ENCODE assay signal across 1 cellular context in the genomic region with DNA sequence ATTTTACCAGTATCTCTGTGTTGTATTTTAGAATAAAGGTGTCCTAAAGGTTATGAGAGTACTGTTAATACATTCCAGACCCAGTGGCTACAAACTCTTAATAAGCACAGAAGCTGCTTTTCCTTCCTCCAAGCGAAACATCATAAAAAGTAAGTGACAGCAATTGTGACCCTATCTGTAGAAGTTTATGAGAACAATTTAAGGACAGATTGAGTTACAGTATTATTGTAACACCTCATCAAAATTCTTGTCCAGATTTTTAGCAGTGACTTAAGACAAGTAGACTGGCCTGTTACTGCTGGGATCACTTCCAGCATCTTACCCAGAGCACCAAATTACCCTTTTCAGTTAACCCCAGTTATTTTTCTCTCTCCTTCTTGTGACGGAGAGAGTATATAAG.
TF ChIP-seq lines count a peak whose summit lies in the region.

No MANE protein-coding gene starts in this region.

TF ChIP-seq in H1, 55 proteins besides CTCF, POLR2A, EP300 and RAD21 (continued from another document):
- TF ChIP-seq BCL11A (IDR thresholded peaks at IDR 0.05; ENCODE audit: low read depth in 2 of 2, low read length in 2 of 2) (no peak), POLR2AphosphoS5 (IDR thresholded peaks at IDR 0.05; ENCODE audit: low read depth, low read length) (no peak), CBX8 (IDR thresholded peaks at IDR 0.05; ENCODE audit: borderline replicate concordance, low read depth, low read length) (no peak), SIN3A (conservative IDR thresholded peaks at IDR 0.05 in 1 of 2, IDR thresholded peaks at IDR 0.05 in 1 of 2; ENCODE audit: low read depth in 1 of 2, low read length in 2 of 2) (no peak), EZH2 (IDR thresholded peaks at IDR 0.05; ENCODE audit: low read depth, low read length, severe bottlenecking) (no peak), TCF12 (IDR thresholded peaks at IDR 0.05; ENCODE audit: low read depth, low read length) (no peak), NRF1 (IDR thresholded peaks at IDR 0.05; ENCODE audit: low read depth, low read length) (no peak), TAF1 (IDR thresholded peaks at IDR 0.05; ENCODE audit: low read depth, low read length) (no peak), MAFK (IDR thresholded peaks at IDR 0.05; ENCODE audit: low read depth, low read length) (no peak), SIX5 (IDR thresholded peaks at IDR 0.05; ENCODE audit: low read depth, low read length) (no peak), TBP (IDR thresholded peaks at IDR 0.05; ENCODE audit: low read depth, low read length) (no peak)
- TF ChIP-seq, protein P1, sequence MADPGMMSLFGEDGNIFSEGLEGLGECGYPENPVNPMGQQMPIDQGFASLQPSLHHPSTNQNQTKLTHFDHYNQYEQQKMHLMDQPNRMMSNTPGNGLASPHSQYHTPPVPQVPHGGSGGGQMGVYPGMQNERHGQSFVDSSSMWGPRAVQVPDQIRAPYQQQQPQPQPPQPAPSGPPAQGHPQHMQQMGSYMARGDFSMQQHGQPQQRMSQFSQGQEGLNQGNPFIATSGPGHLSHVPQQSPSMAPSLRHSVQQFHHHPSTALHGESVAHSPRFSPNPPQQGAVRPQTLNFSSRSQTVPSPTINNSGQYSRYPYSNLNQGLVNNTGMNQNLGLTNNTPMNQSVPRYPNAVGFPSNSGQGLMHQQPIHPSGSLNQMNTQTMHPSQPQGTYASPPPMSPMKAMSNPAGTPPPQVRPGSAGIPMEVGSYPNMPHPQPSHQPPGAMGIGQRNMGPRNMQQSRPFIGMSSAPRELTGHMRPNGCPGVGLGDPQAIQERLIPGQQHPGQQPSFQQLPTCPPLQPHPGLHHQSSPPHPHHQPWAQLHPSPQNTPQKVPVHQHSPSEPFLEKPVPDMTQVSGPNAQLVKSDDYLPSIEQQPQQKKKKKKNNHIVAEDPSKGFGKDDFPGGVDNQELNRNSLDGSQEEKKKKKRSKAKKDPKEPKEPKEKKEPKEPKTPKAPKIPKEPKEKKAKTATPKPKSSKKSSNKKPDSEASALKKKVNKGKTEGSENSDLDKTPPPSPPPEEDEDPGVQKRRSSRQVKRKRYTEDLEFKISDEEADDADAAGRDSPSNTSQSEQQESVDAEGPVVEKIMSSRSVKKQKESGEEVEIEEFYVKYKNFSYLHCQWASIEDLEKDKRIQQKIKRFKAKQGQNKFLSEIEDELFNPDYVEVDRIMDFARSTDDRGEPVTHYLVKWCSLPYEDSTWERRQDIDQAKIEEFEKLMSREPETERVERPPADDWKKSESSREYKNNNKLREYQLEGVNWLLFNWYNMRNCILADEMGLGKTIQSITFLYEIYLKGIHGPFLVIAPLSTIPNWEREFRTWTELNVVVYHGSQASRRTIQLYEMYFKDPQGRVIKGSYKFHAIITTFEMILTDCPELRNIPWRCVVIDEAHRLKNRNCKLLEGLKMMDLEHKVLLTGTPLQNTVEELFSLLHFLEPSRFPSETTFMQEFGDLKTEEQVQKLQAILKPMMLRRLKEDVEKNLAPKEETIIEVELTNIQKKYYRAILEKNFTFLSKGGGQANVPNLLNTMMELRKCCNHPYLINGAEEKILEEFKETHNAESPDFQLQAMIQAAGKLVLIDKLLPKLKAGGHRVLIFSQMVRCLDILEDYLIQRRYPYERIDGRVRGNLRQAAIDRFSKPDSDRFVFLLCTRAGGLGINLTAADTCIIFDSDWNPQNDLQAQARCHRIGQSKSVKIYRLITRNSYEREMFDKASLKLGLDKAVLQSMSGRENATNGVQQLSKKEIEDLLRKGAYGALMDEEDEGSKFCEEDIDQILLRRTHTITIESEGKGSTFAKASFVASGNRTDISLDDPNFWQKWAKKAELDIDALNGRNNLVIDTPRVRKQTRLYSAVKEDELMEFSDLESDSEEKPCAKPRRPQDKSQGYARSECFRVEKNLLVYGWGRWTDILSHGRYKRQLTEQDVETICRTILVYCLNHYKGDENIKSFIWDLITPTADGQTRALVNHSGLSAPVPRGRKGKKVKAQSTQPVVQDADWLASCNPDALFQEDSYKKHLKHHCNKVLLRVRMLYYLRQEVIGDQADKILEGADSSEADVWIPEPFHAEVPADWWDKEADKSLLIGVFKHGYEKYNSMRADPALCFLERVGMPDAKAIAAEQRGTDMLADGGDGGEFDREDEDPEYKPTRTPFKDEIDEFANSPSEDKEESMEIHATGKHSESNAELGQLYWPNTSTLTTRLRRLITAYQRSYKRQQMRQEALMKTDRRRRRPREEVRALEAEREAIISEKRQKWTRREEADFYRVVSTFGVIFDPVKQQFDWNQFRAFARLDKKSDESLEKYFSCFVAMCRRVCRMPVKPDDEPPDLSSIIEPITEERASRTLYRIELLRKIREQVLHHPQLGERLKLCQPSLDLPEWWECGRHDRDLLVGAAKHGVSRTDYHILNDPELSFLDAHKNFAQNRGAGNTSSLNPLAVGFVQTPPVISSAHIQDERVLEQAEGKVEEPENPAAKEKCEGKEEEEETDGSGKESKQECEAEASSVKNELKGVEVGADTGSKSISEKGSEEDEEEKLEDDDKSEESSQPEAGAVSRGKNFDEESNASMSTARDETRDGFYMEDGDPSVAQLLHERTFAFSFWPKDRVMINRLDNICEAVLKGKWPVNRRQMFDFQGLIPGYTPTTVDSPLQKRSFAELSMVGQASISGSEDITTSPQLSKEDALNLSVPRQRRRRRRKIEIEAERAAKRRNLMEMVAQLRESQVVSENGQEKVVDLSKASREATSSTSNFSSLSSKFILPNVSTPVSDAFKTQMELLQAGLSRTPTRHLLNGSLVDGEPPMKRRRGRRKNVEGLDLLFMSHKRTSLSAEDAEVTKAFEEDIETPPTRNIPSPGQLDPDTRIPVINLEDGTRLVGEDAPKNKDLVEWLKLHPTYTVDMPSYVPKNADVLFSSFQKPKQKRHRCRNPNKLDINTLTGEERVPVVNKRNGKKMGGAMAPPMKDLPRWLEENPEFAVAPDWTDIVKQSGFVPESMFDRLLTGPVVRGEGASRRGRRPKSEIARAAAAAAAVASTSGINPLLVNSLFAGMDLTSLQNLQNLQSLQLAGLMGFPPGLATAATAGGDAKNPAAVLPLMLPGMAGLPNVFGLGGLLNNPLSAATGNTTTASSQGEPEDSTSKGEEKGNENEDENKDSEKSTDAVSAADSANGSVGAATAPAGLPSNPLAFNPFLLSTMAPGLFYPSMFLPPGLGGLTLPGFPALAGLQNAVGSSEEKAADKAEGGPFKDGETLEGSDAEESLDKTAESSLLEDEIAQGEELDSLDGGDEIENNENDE (IDR thresholded peaks at IDR 0.05; ENCODE audit: insufficient replicate concordance, low read length), result no peak
